In genomic region chr13:83815598-83815997, GRCh38 we compare ENCODE assay signal across 1 cellular context.
TF ChIP-seq lines count a peak whose summit lies in the region.

No MANE protein-coding gene starts in this region.

TF ChIP-seq in GM23338, 12 proteins besides CTCF, POLR2A, EP300 and RAD21 (continued from another document):
- TF ChIP-seq REST (IDR thresholded peaks at IDR 0.05; ENCODE audit: unreplicated experiment): no peak
